20 cellular contexts compared by ENCODE assay signal in genomic region chr5:127521138-127521770, GRCh38.
"Had no signal": no experiment of that assay in that cellular context is flagged by ENCODE, and none has a peak within 500 bp of the region (broad histone marks: within the 10 kb centered on the region; RNA-seq: fewer than 3 reads in every experiment).

No MANE protein-coding gene starts in this region.

- FAIRE-seq: endothelial cell of umbilical vein had no signal

- H3K27ac ChIP-seq: esophagus muscularis mucosa, tibial artery, uterus had no signal

- H3K9me3 ChIP-seq: uterus had no signal

- H3K27ac Mint-ChIP-seq: activated CD4-positive, alpha-beta T cell treated with anti-CD3 and anti-CD28 coated beads, Interleukin-2, amount 10 ng/mL, durations not matched to agents 24 days and 14 days; activated CD8-positive, alpha-beta T cell treated with anti-CD3 and anti-CD28 coated beads, Interleukin-2, amount 10 ng/mL, durations not matched to agents 7 days and 5 days; activated naive CD4-positive, alpha-beta T cell treated with anti-CD3 and anti-CD28 coated beads for 36 hours; memory B cell; naive B cell; T-cell had no signal

- H3K27me3 ChIP-seq: esophagus muscularis mucosa, tibial artery, uterus had no signal

- H3K27me3 Mint-ChIP-seq: activated CD4-positive, alpha-beta T cell treated with anti-CD3 and anti-CD28 coated beads, Interleukin-2, amount 10 ng/mL, durations not matched to agents 24 days and 14 days; central memory CD8-positive, alpha-beta T cell; memory B cell; naive B cell had no signal

- DNase-seq: activated CD4-positive, alpha-beta T cell treated with anti-CD3 and anti-CD28 coated beads, Interleukin-2, amount 10 ng/mL, durations not matched to agents 24 days and 14 days; activated CD8-positive, alpha-beta memory T cell treated with anti-CD3 and anti-CD28 coated beads, Interleukin-2, amount 50 U/mL, for 4 hours; activated CD8-positive, alpha-beta T cell treated with anti-CD3 and anti-CD28 coated beads, Interleukin-2, amount 10 ng/mL, durations not matched to agents 7 days and 5 days; activated naive CD4-positive, alpha-beta T cell treated with anti-CD3 and anti-CD28 coated beads for 36 hours; activated T-cell treated with anti-CD3 and anti-CD28 coated beads, Interleukin-2, amount 50 U/mL, for 4 hours; anterior cingulate cortex; effector CD4-positive, alpha-beta T cell; left ventricle myocardium superior; naive B cell; posterior cingulate gyrus; stimulated activated naive CD8-positive, alpha-beta T cell treated with anti-CD3 and anti-CD28 coated beads, Interleukin-15, Interleukin-2, amounts not matched to agents 100 U/mL and 50 U/mL, for 24 hours; substantia nigra; T-cell; T-helper 9 cell; tibial artery; uterus had no signal

- H3K4me3 Mint-ChIP-seq: activated CD4-positive, alpha-beta T cell treated with anti-CD3 and anti-CD28 coated beads, Interleukin-2, amount 10 ng/mL, durations not matched to agents 24 days and 14 days; activated CD8-positive, alpha-beta T cell treated with anti-CD3 and anti-CD28 coated beads, Interleukin-2, amount 10 ng/mL, durations not matched to agents 7 days and 5 days; activated naive CD4-positive, alpha-beta T cell treated with anti-CD3 and anti-CD28 coated beads for 36 hours; activated T-cell treated with anti-CD3 and anti-CD28 coated beads, Interleukin-2, amount 50 U/mL, for 4 hours; central memory CD8-positive, alpha-beta T cell; memory B cell; T-cell had no signal

- H3K4me3 ChIP-seq: esophagus muscularis mucosa, tibial artery, uterus had no signal

- H3K36me3 ChIP-seq: uterus had no signal

- ATAC-seq: activated CD8-positive, alpha-beta T cell treated with anti-CD3 and anti-CD28 coated beads, Interleukin-2, amount 10 ng/mL, durations not matched to agents 7 days and 5 days; activated T-cell treated with anti-CD3 and anti-CD28 coated beads, Interleukin-2, amount 50 U/mL, for 4 hours; left ventricle myocardium superior; stimulated activated naive CD8-positive, alpha-beta T cell treated with anti-CD3 and anti-CD28 coated beads, Interleukin-15, Interleukin-2, amounts not matched to agents 100 U/mL and 50 U/mL, for 24 hours; T-cell had no signal
